ENCODE assay signal across 8 cellular contexts in genomic region chr4:2402053-2402452, GRCh38. TPM values are rescaled to one million over a fixed set of nuclear protein-coding genes. Genes with fewer than 3 reads are reported as not detected.
A peak's percentile ranks its signal among the peaks of the same experiment; 100 is the strongest.
DNase-seq lines count a peak whose midpoint lies in the region; ATAC-seq and TF ChIP-seq lines count a peak whose summit lies in the region.

No MANE protein-coding gene starts in this region.

- in situ Hi-C loops in KBM-7 (cut with MboI; ENCODE audit: low pct_unique_long_range_greater_than_20kb, low sequenced_read_pairs) = no loop called here

- POLR2A ChIA-PET in BJ (lab: Charles Lee) = interaction anchor here (0.5 kb wide), 1 partner anchor 19 kb away, joined by 6 read pairs; no protein-coding TSS in a partner anchor

- no peak overlapping the region for H3K9ac ChIP-seq in parathyroid adenoma

- H3K36me3 ChIP-seq in BJ (ENCODE audit: control insufficient read depth, insufficient read depth, low read length) = no peaks in the 10 kb centered on the region
- no peaks in the 10 kb centered on the region for H3K36me3 ChIP-seq in cardiac muscle cell
- H3K36me3 ChIP-seq in parathyroid adenoma (ENCODE audit: control insufficient read depth, insufficient read depth, low read length) = no peaks in the 10 kb centered on the region

- peak overlapping the region; percentile 79 for H3K4me3 Mint-ChIP-seq in activated naive CD4-positive, alpha-beta T cell treated with anti-CD3 and anti-CD28 coated beads, Interleukin-2, amount 50 U/mL, for 24 hours

- H3K4me1 Mint-ChIP-seq in activated naive CD4-positive, alpha-beta T cell treated with anti-CD3 and anti-CD28 coated beads, Interleukin-2, amount 50 U/mL, for 24 hours = peaks cover 34% of the 10 kb centered on the region

- no peaks in the 10 kb centered on the region; the same call in none of the 2 replicates for H3K27me3 ChIP-seq in BJ (ENCODE audit: control insufficient read depth, insufficient read depth, low read length)
- no peaks in the 10 kb centered on the region for H3K27me3 ChIP-seq in cardiac muscle cell
- H3K27me3 ChIP-seq in parathyroid adenoma (ENCODE audit: control insufficient read depth, insufficient read depth, low read length) = no peaks in the 10 kb centered on the region

- H3K4me1 ChIP-seq in cardiac muscle cell (ENCODE audit: low read depth) (peaks cover 3% of the 10 kb centered on the region), parathyroid adenoma (no peaks in the 10 kb centered on the region)

- no peaks in the 10 kb centered on the region for H3K9me3 ChIP-seq in cardiac muscle cell (ENCODE audit: low read depth)
- H3K9me3 ChIP-seq in parathyroid adenoma (ENCODE audit: control insufficient read depth, low read length) = no peaks in the 10 kb centered on the region

- TF ChIP-seq CTCF in BJ (IDR thresholded peaks at IDR 0.05; ENCODE audit: insufficient read depth, low read depth, low read length) (no peak), cardiac muscle cell (IDR thresholded peaks at IDR 0.05; ENCODE audit: low read depth, low read length) (no peak), parathyroid adenoma (IDR thresholded peaks at IDR 0.05) (no peak)

- H3K27ac ChIP-seq in cardiac muscle cell = no peak overlapping the region
- no peak overlapping the region for H3K27ac ChIP-seq in parathyroid adenoma

- H3K79me2 ChIP-seq in parathyroid adenoma = no peaks in the 10 kb centered on the region

- H3K36me3 Mint-ChIP-seq in activated naive CD4-positive, alpha-beta T cell treated with anti-CD3 and anti-CD28 coated beads, Interleukin-2, amount 50 U/mL, for 24 hours = no peaks in the 10 kb centered on the region

- H3K4me2 ChIP-seq in parathyroid adenoma (ENCODE audit: low read length) = peak overlapping the region; percentile 65

- peak overlapping the region; percentile 20 for H3K4me3 ChIP-seq in BJ (ENCODE audit: low read depth, low read length)
- H3K4me3 ChIP-seq in cardiac muscle cell = no peak overlapping the region
- peak overlapping the region; percentile 34 for H3K4me3 ChIP-seq in parathyroid adenoma (ENCODE audit: low read depth, low read length)

- CTCF ChIA-PET in BJ (lab: Yijun Ruan, JAX) = interaction anchor here (1.2 kb wide), 1 partner anchor 8 kb away, joined by 4 read pairs; no protein-coding TSS in a partner anchor

- H2AFZ ChIP-seq in parathyroid adenoma = peak overlapping the region; percentile 38

- ATAC-seq in HG02938 (IDR thresholded peaks at IDR 0.05; ENCODE audit: unreplicated experiment) = no peak

- no peaks in the 10 kb centered on the region for H3K9me3 Mint-ChIP-seq in activated naive CD4-positive, alpha-beta T cell treated with anti-CD3 and anti-CD28 coated beads, Interleukin-2, amount 50 U/mL, for 24 hours

- no peak for DNase-seq in BJ (ENCODE audit: low read depth)
- DNase-seq in M059J (ENCODE audit: low read depth) = peak; percentile 23
- DNase-seq in cardiac muscle cell (ENCODE audit: low read depth in 1 of 2, low spot score in 1 of 2) = peak; percentile 53 to 89
- no peak for DNase-seq in NK-92 treated with Interleukin-12 subunit alpha and Interleukin-12 subunit beta, amount 100 ng/mL, for 24 hours (lab: John Stamatoyannopoulos, UW)
- DNase-seq in KBM-7 = no peak

- H3K27ac Mint-ChIP-seq in activated naive CD4-positive, alpha-beta T cell treated with anti-CD3 and anti-CD28 coated beads, Interleukin-2, amount 50 U/mL, for 24 hours = no peak overlapping the region

- no peaks in the 10 kb centered on the region for H3K27me3 Mint-ChIP-seq in activated naive CD4-positive, alpha-beta T cell treated with anti-CD3 and anti-CD28 coated beads, Interleukin-2, amount 50 U/mL, for 24 hours

RNA-seq across cellular contexts. Expression of gene ZFYVE28, which starts 16.4 kb away (rescaled TPM):
- polyA plus RNA-seq in BJ (2011; rRNA removed) = 3.5 and 4.4 TPM in 2 replicates
- 2.9 and 3.7 TPM in 2 replicates for polyA minus RNA-seq in BJ (2011; rRNA and poly(A)+ RNA removed)
- 3.3 and 4.0 TPM in 2 replicates for total RNA-seq in M059J (2014; rRNA removed; shearing (Covaris generic))
- 2.7 and 4.0 TPM in 2 replicates for total RNA-seq in cardiac muscle cell
- 1.3 and 1.9 TPM in 2 replicates for polyA plus RNA-seq in cardiac muscle cell

RNA-seq across cellular contexts. Expression of gene CFAP99, which starts 16.7 kb away (rescaled TPM):
- not detected in 2 replicates for polyA plus RNA-seq in BJ (2011; rRNA removed)
- not detected in 2 replicates for polyA minus RNA-seq in BJ (2011; rRNA and poly(A)+ RNA removed)
- 0.42 TPM in 1 of 2 replicates, not detected in the other for total RNA-seq in M059J (2014; rRNA removed; shearing (Covaris generic))
- not detected in 2 replicates for total RNA-seq in cardiac muscle cell
- 0.10 TPM in 1 of 2 replicates, not detected in the other for polyA plus RNA-seq in cardiac muscle cell

Comparison
In these comparisons a context has a peak if more than half of its experiments do, and no peak if none do; other contexts are left out.
1. DNase-seq: peak in M059J (single experiment) and cardiac muscle cell (2 of 2); none in BJ (single experiment), NK-92 treated with Interleukin-12 subunit alpha and Interleukin-12 subunit beta, amount 100 ng/mL, for 24 hours (single experiment) and KBM-7 (single experiment).